ENCODE assay signal across 9 cellular contexts in genomic region chr14:72515779-72516770, GRCh38.
DNase-seq lines count a peak whose midpoint lies in the region; TF ChIP-seq lines count a peak whose summit lies in the region.
"Had no signal": no experiment of that assay in that cellular context is flagged by ENCODE, and none has a peak within 500 bp of the region (broad histone marks: within the 10 kb centered on the region; RNA-seq: fewer than 3 reads in every experiment).

No MANE protein-coding gene starts in this region.

- H3K9me3 Mint-ChIP-seq in osteocyte (ENCODE audit: unreplicated experiment) = peaks cover 12% of the 10 kb centered on the region

- H3K4me3 Mint-ChIP-seq in osteocyte (ENCODE audit: unreplicated experiment) = no peak overlapping the region
- H3K4me3 Mint-ChIP-seq: activated naive CD4-positive, alpha-beta T cell treated with anti-CD3 and anti-CD28 coated beads for 36 hours had no signal

- no peak overlapping the region for H3K27ac Mint-ChIP-seq in osteocyte (ENCODE audit: unreplicated experiment)
- H3K27ac Mint-ChIP-seq: activated naive CD4-positive, alpha-beta T cell treated with anti-CD3 and anti-CD28 coated beads for 36 hours had no signal

- no peak for TF ChIP-seq POLR2A in erythroblast (IDR thresholded peaks at IDR 0.05; ENCODE audit: low read length)

- TF ChIP-seq CTCF in osteocyte (IDR thresholded peaks at IDR 0.05) = no peak

- DNase-seq in NCI-H748 (lab: John Stamatoyannopoulos, UW; ENCODE audit: unreplicated experiment) = peak; percentile 6
- no peak for DNase-seq in NCI-H748 treated with DMSO at 0.1 percent for 48 hours (lab: John Stamatoyannopoulos, UW)
- DNase-seq in NCI-H524 treated with DMSO at 0.1 percent for 48 hours (lab: John Stamatoyannopoulos, UW) = peak; percentile 64
- DNase-seq in dermis blood vessel endothelial cell = peak; percentile 88
- DNase-seq in osteocyte (ENCODE audit: extremely low spot score, unreplicated experiment) = peak; percentile 69
- DNase-seq in NCI-H2081 treated with DMSO at 0.1 percent for 48 hours (lab: John Stamatoyannopoulos, UW) = no peak
- no peak for DNase-seq in erythroblast (lab: John Stamatoyannopoulos, UW)
- DNase-seq in NCI-H510A (lab: John Stamatoyannopoulos, UW) = no peak

- no peaks in the 10 kb centered on the region for H3K36me3 Mint-ChIP-seq in osteocyte (ENCODE audit: unreplicated experiment)

- H3K4me1 Mint-ChIP-seq in osteocyte (ENCODE audit: unreplicated experiment) = peaks cover 8% of the 10 kb centered on the region

- peaks cover 17% of the 10 kb centered on the region for H3K27me3 Mint-ChIP-seq in osteocyte (ENCODE audit: unreplicated experiment)

Comparison
In these comparisons a context has a peak if more than half of its experiments do, and no peak if none do; other contexts are left out.
1. DNase-seq: peak in NCI-H748 (single experiment), NCI-H524 treated with DMSO at 0.1 percent for 48 hours (single experiment), dermis blood vessel endothelial cell (single experiment) and osteocyte (single experiment); none in NCI-H748 treated with DMSO at 0.1 percent for 48 hours (single experiment), NCI-H2081 treated with DMSO at 0.1 percent for 48 hours (single experiment), erythroblast (0 of 2) and NCI-H510A (single experiment).